In genomic region chr12:27975222-27976136, GRCh38 we compare ENCODE assay signal across 7 cellular contexts. TPM values are rescaled to one million over a fixed set of nuclear protein-coding genes. Genes with fewer than 3 reads are reported as not detected.
DNase-seq lines count a peak whose midpoint lies in the region; TF ChIP-seq lines count a peak whose summit lies in the region.

No MANE protein-coding gene starts in this region.

- TF ChIP-seq CTCF in fibroblast of pulmonary artery (IDR thresholded peaks at IDR 0.05; ENCODE audit: low read length, missing control alignments), result no peak
- TF ChIP-seq CTCF in sigmoid colon (IDR thresholded peaks at IDR 0.05), result no peak

- H3K4me3 ChIP-seq in H7 (ENCODE audit: insufficient read depth, low read depth, low read length), result peak overlapping the region; percentile 40
- H3K4me3 ChIP-seq in SJSA1, result peak overlapping the region; percentile 25
- H3K4me3 ChIP-seq in fibroblast of pulmonary artery (replicated peaks; ENCODE audit: low read depth, low read length), result peak overlapping the region; percentile 41
- peak overlapping the region in 3 of 4 donors; percentile 17 to 35 (median 28) for H3K4me3 ChIP-seq in sigmoid colon

- H3K27ac ChIP-seq in SJSA1 (no peak overlapping the region), sigmoid colon (no peak overlapping the region)

- DNase-seq in H7 (peak; percentile 83), SJSA1 (ENCODE audit: low read depth in 1 of 2, low spot score in 2 of 2) (peak; percentile 34 to 55), fibroblast of pulmonary artery (ENCODE audit: low read depth) (peak; percentile 74), sigmoid colon (peak; percentile 65), anterior cingulate cortex (lab: John Stamatoyannopoulos, UW) (no peak), NCI-H446 treated with DMSO at 0.1 percent for 48 hours (lab: John Stamatoyannopoulos, UW) (no peak), activated gamma-delta T cell (lab: John Stamatoyannopoulos, UW) (no peak)

- no peak for TF ChIP-seq POLR2A in sigmoid colon (IDR thresholded peaks at IDR 0.05)

- no peak for TF ChIP-seq EP300 in sigmoid colon (IDR thresholded peaks at IDR 0.05)

- 2 to 3% methylated on average over 61 of the region's 61 CpGs for WGBS in sigmoid colon, 2 donors

- H3K9me3 ChIP-seq in SJSA1 (replicated peaks) (no peaks in the 10 kb centered on the region), sigmoid colon (no peaks in the 10 kb centered on the region)

- intact Hi-C loops in sigmoid colon (cut with DNase I), result loop anchor here (10.0 kb wide), 1 partner anchor 899 kb away; no protein-coding TSS in a partner anchor

- H3K27me3 ChIP-seq in H7 (ENCODE audit: control insufficient read depth, insufficient read depth, low read length) (peaks cover 73% of the 10 kb centered on the region), SJSA1 (replicated peaks) (0 out of 2 replicates have a peak, but pooled peaks cover 3% of the 10 kb centered on the region), sigmoid colon (peaks cover 11 to 62% (median 34%) of the 10 kb centered on the region in 3 donors)

- H3K4me1 ChIP-seq in SJSA1 (replicated peaks) (peaks cover 14% of the 10 kb centered on the region), sigmoid colon (peaks cover 0 to 26% (median 25%) of the 10 kb centered on the region in 4 donors)

- H3K36me3 ChIP-seq in H7 (replicated peaks; ENCODE audit: control insufficient read depth, insufficient read depth, low read length) (no peaks in the 10 kb centered on the region), SJSA1 (no peaks in the 10 kb centered on the region), sigmoid colon (no peaks in the 10 kb centered on the region)

RNA-seq across cellular contexts. Expression of gene PTHLH, which starts 2.9 kb away (rescaled TPM):
- 0.28 TPM in 1 of 2 replicates, not detected in the other for total RNA-seq in H7 (2014; rRNA removed; shearing (Covaris generic))
- 3.8 and 4.4 TPM in 2 replicates for total RNA-seq in SJSA1 (2014; rRNA removed; shearing (Covaris generic))
- total RNA-seq in sigmoid colon, result 1 to 10 TPM in 2 of 4 donors, under 1 TPM in 2; 0.83 to 7.5 (median 2.7) TPM
- polyA plus RNA-seq in sigmoid colon, result under 1 TPM in 1 of 3 donors, not detected in 2; 0.55 TPM

Comparison
In these comparisons a context has a peak if more than half of its experiments do, and no peak if none do; other contexts are left out.
1. DNase-seq: peak in H7 (single experiment), SJSA1 (2 of 2), fibroblast of pulmonary artery (single experiment) and sigmoid colon (single experiment); none in anterior cingulate cortex (0 of 58), NCI-H446 treated with DMSO at 0.1 percent for 48 hours (single experiment) and activated gamma-delta T cell (single experiment).
2. Peak in every context shown above with its lines, with median percentiles within 50 percentile points of each other: H3K4me3 ChIP-seq.